In genomic region chr2:190662754-190663153, GRCh38 we compare ENCODE assay signal across 31 cellular contexts. TPM values are rescaled to one million over a fixed set of nuclear protein-coding genes. Genes with fewer than 3 reads are reported as not detected.
A peak's percentile ranks its signal among the peaks of the same experiment; 100 is the strongest.
DNase-seq lines count a peak whose midpoint lies in the region; ATAC-seq, FAIRE-seq and TF ChIP-seq lines count a peak whose summit lies in the region.
"Had no signal": no experiment of that assay in that cellular context is flagged by ENCODE, and none has a peak within 500 bp of the region (broad histone marks: within the 10 kb centered on the region; RNA-seq: fewer than 3 reads in every experiment).

No MANE protein-coding gene starts in this region.

- H3K36me3 ChIP-seq in left ventricle myocardium inferior (peaks cover 23% of the 10 kb centered on the region), keratinocyte (ENCODE audit: control insufficient read depth in 2 of 2, extremely low read depth in 1 of 2, insufficient read depth in 2 of 2, low read length in 2 of 2) (peaks cover 1 to 5% of the 10 kb centered on the region in 2 experiments)
- H3K36me3 ChIP-seq: sigmoid colon had no signal

- no peak overlapping the region for H3K27ac Mint-ChIP-seq in H9
- H3K27ac Mint-ChIP-seq: activated CD4-positive, alpha-beta memory T cell treated with anti-CD3 and anti-CD28 coated beads for 36 hours; activated naive CD4-positive, alpha-beta T cell treated with anti-CD3 and anti-CD28 coated beads, Interleukin-2, amount 10 ng/mL, durations not matched to agents 7 days and 5 days; GM23338; T-helper 1 cell treated with Interleukin-12 subunit alpha and Interleukin-12 subunit beta and Interleukin-4 antibody, amounts not matched to agents 30 μg/mL and 1 μg/mL, for 36 hours had no signal

- peak; percentile 21 for ATAC-seq in sciatic nerve
- ATAC-seq in GM21390 (IDR thresholded peaks at IDR 0.05; ENCODE audit: unreplicated experiment) = no peak
- ATAC-seq: gastrocnemius medialis, GM23338 had no signal

- no peak overlapping the region for H4K8ac ChIP-seq in H9 (replicated peaks; ENCODE audit: insufficient read length, low read depth, low read length)

- intact Hi-C loops in left ventricle myocardium inferior (cut with micrococcal nuclease) (no loop called here), cardiac septum (cut with DNase I) (no loop called here), sciatic nerve (cut with DNase I) (no loop called here)

- H3T11ph ChIP-seq in H9 (ENCODE audit: low read length) = no peak overlapping the region

- H3K23me2 ChIP-seq in H9 (ENCODE audit: insufficient read length, low read depth, low read length, poor library complexity, severe bottlenecking) = no peaks in the 10 kb centered on the region

- H3K4me1 ChIP-seq in left ventricle myocardium inferior = peaks cover 81% of the 10 kb centered on the region
- H3K4me1 ChIP-seq in H9 (ENCODE audit: insufficient read depth, low read length) = no peaks in the 10 kb centered on the region; the same call in 1 of the 2 replicates
- peaks cover 10% of the 10 kb centered on the region for H3K4me1 ChIP-seq in keratinocyte (ENCODE audit: control insufficient read depth, extremely low read depth, insufficient read depth, low read length)

- no peak overlapping the region for H2BK5ac ChIP-seq in H9 (ENCODE audit: insufficient read length, low read length)

- no peaks in the 10 kb centered on the region for H3K9me1 ChIP-seq in keratinocyte (ENCODE audit: control insufficient read depth, extremely low read depth, insufficient read depth, low read length)

- no peak overlapping the region for H4K5ac ChIP-seq in H9 (ENCODE audit: insufficient read length, low read depth, low read length)

- H3K9ac ChIP-seq in H9 (ENCODE audit: extremely low read depth, insufficient read length, low read length) (no peak overlapping the region), keratinocyte (ENCODE audit: control insufficient read depth, extremely low read depth, insufficient read depth, low read length) (no peak overlapping the region)
- H3K9ac ChIP-seq: SK-N-SH had no signal

- H3K4me1 Mint-ChIP-seq in H9 = peaks cover 6 to 7% of the 10 kb centered on the region in 2 experiments; a peak in 3 of 4 replicates

- H3K4me3 Mint-ChIP-seq in H9 = no peak overlapping the region
- H3K4me3 Mint-ChIP-seq: activated CD4-positive, alpha-beta memory T cell treated with anti-CD3 and anti-CD28 coated beads for 36 hours; activated naive CD4-positive, alpha-beta T cell treated with anti-CD3 and anti-CD28 coated beads, Interleukin-2, amount 10 ng/mL, durations not matched to agents 7 days and 5 days; GM23338; T-helper 1 cell treated with Interleukin-12 subunit alpha and Interleukin-12 subunit beta and Interleukin-4 antibody, amounts not matched to agents 30 μg/mL and 1 μg/mL, for 36 hours had no signal

- H3K36me3 Mint-ChIP-seq in H9 (ENCODE audit: insufficient read depth in 1 of 3, low read depth in 3 of 3) = peaks cover 6 to 25% (median 23%) of the 10 kb centered on the region in 3 experiments

- no peak overlapping the region for H2AFZ ChIP-seq in H9 (ENCODE audit: low read length)
- no peak overlapping the region for H2AFZ ChIP-seq in keratinocyte (ENCODE audit: control insufficient read depth, low read length)
- H2AFZ ChIP-seq: GM23338, PC-9 had no signal

- no peaks in the 10 kb centered on the region for H3K27me3 Mint-ChIP-seq in H9 (ENCODE audit: low read depth)
- H3K27me3 Mint-ChIP-seq: activated CD4-positive, alpha-beta memory T cell treated with anti-CD3 and anti-CD28 coated beads for 36 hours; activated naive CD4-positive, alpha-beta T cell treated with anti-CD3 and anti-CD28 coated beads, Interleukin-2, amount 10 ng/mL, durations not matched to agents 7 days and 5 days had no signal

- DNase-seq in left ventricle myocardium inferior (no peak), cardiac septum (ENCODE audit: low spot score) (no peak), H9 (no peak), keratinocyte (ENCODE audit: low read depth, low spot score) (no peak), sciatic nerve (ENCODE audit: low spot score) (no peak), T-helper 1 cell (no peak), cerebellar cortex (ENCODE audit: low spot score) (no peak)
- DNase-seq: activated CD4-positive, alpha-beta memory T cell treated with anti-CD3 and anti-CD28 coated beads for 36 hours; activated CD4-positive, CD25-positive, alpha-beta regulatory T cell treated with anti-CD3 and anti-CD28 coated beads, Interleukin-2, amount 50 U/mL, for 72 hours; activated CD8-positive, alpha-beta memory T cell treated with anti-CD3 and anti-CD28 coated beads, Interleukin-2, amount 50 U/mL, for 4 hours; activated naive CD4-positive, alpha-beta T cell treated with anti-CD3 and anti-CD28 coated beads, Interleukin-2, amount 10 ng/mL, durations not matched to agents 7 days and 5 days; body of pancreas; DMS153; gastrocnemius medialis; Karpas-422; mesenchymal stem cell; NCI-H1417 treated with DMSO at 0.1 percent for 48 hours; NCI-H345; NCI-H69; PC-9; posterior cingulate gyrus; sigmoid colon; SK-N-SH; stimulated activated CD4-positive, alpha-beta T cell treated with anti-CD3 and anti-CD28 coated beads, Interleukin-12 subunit alpha, Interleukin-12 subunit beta, amount 100 ng/mL, for 4 hours; stimulated activated CD4-positive, alpha-beta T cell treated with anti-CD3 and anti-CD28 coated beads, Interleukin-2, amount 100 ng/mL, for 48 hours had no signal

- H3K14ac ChIP-seq in H9 (ENCODE audit: insufficient read depth, low read length) = no peak overlapping the region

- H3K56ac ChIP-seq in H9 (ENCODE audit: insufficient read length, low read depth, low read length) = no peak overlapping the region

- FAIRE-seq in keratinocyte (lab: Jason Lieb, UNC) = peak; percentile 71
- FAIRE-seq: endothelial cell of umbilical vein, TTC549 had no signal

- no peak overlapping the region for H2AK5ac ChIP-seq in H9 (ENCODE audit: insufficient read length, low read length)

- no peak overlapping the region for H3K4ac ChIP-seq in H9 (ENCODE audit: low read depth, low read length)

- H3K9me3 Mint-ChIP-seq in H9 = peaks cover 3 to 8% of the 10 kb centered on the region in 2 experiments

- H4K20me1 ChIP-seq in H9 (ENCODE audit: control insufficient read depth, insufficient read depth, insufficient read length) (no peaks in the 10 kb centered on the region), keratinocyte (ENCODE audit: control insufficient read depth, extremely low read depth, insufficient read depth, low read length) (no peaks in the 10 kb centered on the region)

- peaks cover 5% of the 10 kb centered on the region for H3K9me3 ChIP-seq in left ventricle myocardium inferior (replicated peaks)
- H3K9me3 ChIP-seq in H9 (ENCODE audit: control insufficient read depth, low read depth, low read length) = no peaks in the 10 kb centered on the region
- H3K9me3 ChIP-seq in keratinocyte (ENCODE audit: control insufficient read depth, low read depth, low read length) = no peaks in the 10 kb centered on the region
- H3K9me3 ChIP-seq: body of pancreas, gastrocnemius medialis, sigmoid colon, SK-N-SH had no signal

- H4K91ac ChIP-seq in H9 (ENCODE audit: insufficient read length, low read depth, low read length) = no peak overlapping the region

- H3K4me3 ChIP-seq in left ventricle myocardium inferior (peak overlapping the region; percentile 4), keratinocyte (ENCODE audit: control insufficient read depth in 2 of 3, extremely low read depth in 1 of 3, insufficient read depth in 2 of 3, low read depth in 1 of 3, low read length in 3 of 3) (no peak overlapping the region)
- H3K4me3 ChIP-seq: body of pancreas, gastrocnemius medialis, GM23338, PC-9, sigmoid colon, tibial nerve had no signal

- peak overlapping the region; percentile 16 for H3K27ac ChIP-seq in left ventricle myocardium inferior (replicated peaks)
- no peak overlapping the region for H3K27ac ChIP-seq in H9 (ENCODE audit: insufficient read length, low read depth, low read length)
- H3K27ac ChIP-seq in keratinocyte (ENCODE audit: control insufficient read depth, insufficient read depth, low read length) = no peak overlapping the region
- H3K27ac ChIP-seq: gastrocnemius medialis, PC-9 had no signal

- TF ChIP-seq CTCF in left ventricle myocardium inferior (IDR thresholded peaks at IDR 0.05; ENCODE audit: borderline replicate concordance) (no peak), H9 (conservative IDR thresholded peaks at IDR 0.05) (no peak), keratinocyte (optimal IDR thresholded peaks at IDR 0.05 in 1 of 3, IDR thresholded peaks at IDR 0.05 in 1 of 3, conservative IDR thresholded peaks at IDR 0.05 in 1 of 3; ENCODE audit: extremely low read depth in 1 of 3, insufficient read depth in 2 of 3, low read length in 3 of 3) (no peak)

- no peak overlapping the region for H2BK20ac ChIP-seq in H9 (ENCODE audit: low read depth, low read length, poor library complexity, severe bottlenecking)

- H3K79me1 ChIP-seq in H9 (ENCODE audit: insufficient read depth, low read depth, low read length, poor library complexity, severe bottlenecking) = peaks cover 3% of the 10 kb centered on the region

- H3K4me2 ChIP-seq in H9 (ENCODE audit: insufficient read depth, insufficient read length, low read length) = no peak overlapping the region
- no peak overlapping the region for H3K4me2 ChIP-seq in keratinocyte (ENCODE audit: control insufficient read depth, extremely low read depth, insufficient read depth, low read depth, low read length)
- H3K4me2 ChIP-seq: GM23338, PC-9, SK-N-SH had no signal

- H3K27me3 ChIP-seq in left ventricle myocardium inferior (ENCODE audit: low read depth) (no peaks in the 10 kb centered on the region), H9 (ENCODE audit: insufficient read depth, low read length) (no peaks in the 10 kb centered on the region), keratinocyte (ENCODE audit: control insufficient read depth, extremely low read depth, insufficient read depth, low read length) (no peaks in the 10 kb centered on the region)
- H3K27me3 ChIP-seq: body of pancreas, gastrocnemius medialis, sigmoid colon, tibial nerve had no signal

- H3K18ac ChIP-seq in H9 (ENCODE audit: insufficient read length, low read depth, low read length) = no peak overlapping the region

- no peak overlapping the region for H3K23ac ChIP-seq in H9 (ENCODE audit: insufficient read length, low read depth, low read length)

- no peak overlapping the region for H2BK15ac ChIP-seq in H9 (ENCODE audit: low read depth, low read length)

- dilution Hi-C loops in keratinocyte (cut with MboI; ENCODE audit: extremely low pct_ligation_motif_present, low sequenced_read_pairs) = no loop called here

- WGBS in H9 (ENCODE audit: extremely low coverage, insufficient read length, low lambda C conversion rate) = no CpG with 5 or more reads among the region's 3 CpGs

- H2BK12ac ChIP-seq in H9 (ENCODE audit: insufficient read length, low read depth, low read length) = no peak overlapping the region

- H3K79me2 ChIP-seq in H9 (ENCODE audit: insufficient read depth, low read length) = peaks cover 4% of the 10 kb centered on the region; the same call in 1 of the 2 replicates
- peaks cover 45% of the 10 kb centered on the region for H3K79me2 ChIP-seq in keratinocyte (ENCODE audit: control insufficient read depth, insufficient read depth, low read length)

- peak overlapping the region; percentile 23 for H2BK120ac ChIP-seq in H9 (ENCODE audit: low read depth, low read length, poor library complexity, severe bottlenecking)

RNA-seq across cellular contexts. Expression of gene NAB1, which starts 13.9 kb away (rescaled TPM):
- total RNA-seq in left ventricle myocardium inferior (30.2 TPM), cardiac septum (35.4 TPM), H9 (2021) (36.9 and 44.0 TPM in 2 replicates), sciatic nerve (95.7 TPM)
- polyA plus RNA-seq in keratinocyte = 10.7 to 24.3 TPM (median 21.6 TPM) in 3 replicates
- 21.8 TPM for polyA plus RNA-seq in keratinocyte (2011; ENCODE audit: low read depth)
- polyA plus RNA-seq in keratinocyte (2011; cell fraction: cytosol; rRNA removed) = 11.1 and 17.6 TPM in 2 replicates
- 24.7 and 34.3 TPM in 2 replicates for polyA plus RNA-seq in keratinocyte (2011; cell fraction: nucleus; rRNA removed)
- 11.5 and 14.0 TPM in 2 replicates for polyA plus RNA-seq in keratinocyte (2012; ENCODE audit: low replicate concordance)
- 13.7 to 31.7 TPM (median 30.7 TPM) in 3 replicates for polyA minus RNA-seq in keratinocyte
- polyA minus RNA-seq in keratinocyte (2011; cell fraction: cytosol; rRNA and poly(A)+ RNA removed) = 21.3 TPM
- 11.8 and 28.2 TPM in 2 replicates for polyA minus RNA-seq in keratinocyte (2011; cell fraction: nucleus; rRNA and poly(A)+ RNA removed)
